1 cellular context compared by ENCODE assay signal in genomic region chr7:41879424-41879823, GRCh38.
TF ChIP-seq lines count a peak whose summit lies in the region.

No MANE protein-coding gene starts in this region.

TF ChIP-seq in SK-N-SH treated with all-trans-retinoic acid at 6 μM for 48 hours, 23 proteins besides CTCF, POLR2A, EP300 and RAD21 (continued from another document):
- TF ChIP-seq PPARA (CRISPR knock-in tag; IDR thresholded peaks at IDR 0.05; ENCODE audit: borderline replicate concordance) (no peak), CREB5 (CRISPR knock-in tag; IDR thresholded peaks at IDR 0.05; ENCODE audit: low read depth) (no peak), ISL1 (CRISPR knock-in tag; IDR thresholded peaks at IDR 0.05) (no peak), ZNF70 (CRISPR knock-in tag; IDR thresholded peaks at IDR 0.05) (no peak), ARNTL (CRISPR knock-in tag; IDR thresholded peaks at IDR 0.05; ENCODE audit: borderline replicate concordance, low read depth) (no peak)
